Comparison of ENCODE assay signal across 24 cellular contexts in the genomic region with DNA sequence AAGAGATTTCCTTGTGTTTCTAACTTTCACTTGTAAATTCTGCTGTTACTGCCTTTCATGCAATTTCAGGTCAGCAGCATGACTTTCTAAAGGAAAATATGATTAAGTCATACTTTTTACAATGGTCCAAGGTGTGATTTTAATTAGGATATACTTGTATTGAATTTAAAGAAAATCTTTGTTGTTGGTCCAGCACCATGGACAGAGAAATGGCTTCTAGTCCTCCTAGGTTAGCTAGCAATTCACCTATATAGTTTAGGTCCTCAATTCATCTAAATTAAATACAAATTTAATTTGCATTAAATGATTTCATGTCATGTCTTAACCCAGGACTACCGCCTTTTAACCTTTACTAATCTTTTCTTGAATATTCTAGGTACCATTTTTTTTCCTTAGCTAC.
DNase-seq lines count a peak whose midpoint lies in the region; ATAC-seq and TF ChIP-seq lines count a peak whose summit lies in the region.
"Had no signal": no experiment of that assay in that cellular context is flagged by ENCODE, and none has a peak within 500 bp of the region (broad histone marks: within the 10 kb centered on the region; RNA-seq: fewer than 3 reads in every experiment).

No MANE protein-coding gene starts in this region.

- POLR2A ChIA-PET in HEK293T (lab: Yijun Ruan, JAX) = no interaction called here

- TF ChIP-seq CTCF in astrocyte of the spinal cord (IDR thresholded peaks at IDR 0.05; ENCODE audit: low read depth, low read length) = no peak

- in situ Hi-C loops in astrocyte of the spinal cord (cut with HindIII; ENCODE audit: low sequenced_read_pairs) = no loop called here

- no peak overlapping the region for H3K4me3 ChIP-seq in astrocyte of the spinal cord (ENCODE audit: low read depth, low read length)
- H3K4me3 ChIP-seq: body of pancreas, coronary artery, prostate gland, skin epidermis, tibial nerve had no signal

- peak; percentile 2 for DNase-seq in GM03348 (ENCODE audit: low spot score)
- DNase-seq in M059J (ENCODE audit: low read depth) = peak; percentile 3
- DNase-seq in astrocyte of the spinal cord (ENCODE audit: low read depth, low spot score) = peak; percentile 6
- DNase-seq in iPS-NIHi11 (ENCODE audit: low spot score) = peak; percentile 5
- no peak for DNase-seq in HEK293T (ENCODE audit: extremely low spot score)
- DNase-seq in SHP77 treated with DMSO at 0.1 percent for 48 hours (lab: John Stamatoyannopoulos, UW) = no peak
- no peak for DNase-seq in activated gamma-delta T cell (lab: John Stamatoyannopoulos, UW)
- DNase-seq: activated CD4-positive, CD25-positive, alpha-beta regulatory T cell; activated CD8-positive, alpha-beta T cell treated with anti-CD3 and anti-CD28 coated beads, Interleukin-2, amount 10 ng/mL, durations not matched to agents 7 days and 5 days; activated T-cell treated with anti-CD3 and anti-CD28 coated beads, Interleukin-2, amount 50 U/mL, for 48 hours; body of pancreas; left cardiac atrium; NCI-H1105; NCI-H2081; NK-92 treated with Interleukin-12 subunit alpha and Interleukin-12 subunit beta, amount 100 ng/mL, for 24 hours; RPMI8226; stimulated activated CD4-positive, alpha-beta T cell treated with anti-CD3 and anti-CD28 coated beads, Interleukin-2, amount 100 ng/mL, for 48 hours; stimulated activated naive CD8-positive, alpha-beta T cell treated with anti-CD3 and anti-CD28 coated beads, Interleukin-15, Interleukin-2, amounts not matched to agents 100 U/mL and 50 U/mL, for 24 hours; T-helper 9 cell had no signal

- CTCF ChIA-PET in HEK293T (lab: Yijun Ruan, JAX) = interaction anchor here (1.1 kb wide), 1 partner anchor 8 kb away, joined by 3 read pairs; no protein-coding TSS in a partner anchor

- no peak for ATAC-seq in GM21360 (IDR thresholded peaks at IDR 0.05; ENCODE audit: unreplicated experiment)
- ATAC-seq: activated CD8-positive, alpha-beta T cell treated with anti-CD3 and anti-CD28 coated beads, Interleukin-2, amount 10 ng/mL, durations not matched to agents 7 days and 5 days; body of pancreas; left cardiac atrium; stimulated activated naive CD8-positive, alpha-beta T cell treated with anti-CD3 and anti-CD28 coated beads, Interleukin-15, Interleukin-2, amounts not matched to agents 100 U/mL and 50 U/mL, for 24 hours had no signal

TF ChIP-seq in HEK293T, 16 proteins besides CTCF, POLR2A, EP300 and RAD21:
- TF ChIP-seq ELF4 (IDR thresholded peaks at IDR 0.05) (no peak), SUZ12 (IDR thresholded peaks at IDR 0.05) (no peak), SP1 (IDR thresholded peaks at IDR 0.05) (no peak), NFRKB (IDR thresholded peaks at IDR 0.05) (no peak), FOXM1 (IDR thresholded peaks at IDR 0.05; ENCODE audit: borderline replicate concordance) (no peak), LEF1 (IDR thresholded peaks at IDR 0.05; ENCODE audit: borderline replicate concordance) (no peak), FOXK2 (IDR thresholded peaks at IDR 0.05) (no peak), PKNOX1 (IDR thresholded peaks at IDR 0.05) (no peak), FOXA1 (IDR thresholded peaks at IDR 0.05) (no peak), HDGF (IDR thresholded peaks at IDR 0.05; ENCODE audit: borderline replicate concordance) (no peak), TARDBP (IDR thresholded peaks at IDR 0.05) (no peak)

Comparison
In these comparisons a context has a peak if more than half of its experiments do, and no peak if none do; other contexts are left out.
1. DNase-seq: peak in GM03348 (single experiment), M059J (single experiment), astrocyte of the spinal cord (single experiment) and iPS-NIHi11 (single experiment); none in HEK293T (single experiment), SHP77 treated with DMSO at 0.1 percent for 48 hours (single experiment) and activated gamma-delta T cell (single experiment).